1 cellular context compared by ENCODE assay signal in genomic region chr9:33770156-33770880, GRCh38.
A peak's percentile ranks its signal among the peaks of the same experiment; 100 is the strongest.
TF ChIP-seq lines count a peak whose summit lies in the region.

No MANE protein-coding gene starts in this region.

TF ChIP-seq in endothelial cell of umbilical vein, 7 proteins besides CTCF, POLR2A, EP300 and RAD21:
- TF ChIP-seq GATA2 (IDR thresholded peaks at IDR 0.05; ENCODE audit: insufficient read depth, insufficient read length, low read depth, low read length), result peak; percentile 92
- TF ChIP-seq FOS (IDR thresholded peaks at IDR 0.05; ENCODE audit: borderline replicate concordance, insufficient read depth, low read length), result peak; percentile 51
